In the genomic region with DNA sequence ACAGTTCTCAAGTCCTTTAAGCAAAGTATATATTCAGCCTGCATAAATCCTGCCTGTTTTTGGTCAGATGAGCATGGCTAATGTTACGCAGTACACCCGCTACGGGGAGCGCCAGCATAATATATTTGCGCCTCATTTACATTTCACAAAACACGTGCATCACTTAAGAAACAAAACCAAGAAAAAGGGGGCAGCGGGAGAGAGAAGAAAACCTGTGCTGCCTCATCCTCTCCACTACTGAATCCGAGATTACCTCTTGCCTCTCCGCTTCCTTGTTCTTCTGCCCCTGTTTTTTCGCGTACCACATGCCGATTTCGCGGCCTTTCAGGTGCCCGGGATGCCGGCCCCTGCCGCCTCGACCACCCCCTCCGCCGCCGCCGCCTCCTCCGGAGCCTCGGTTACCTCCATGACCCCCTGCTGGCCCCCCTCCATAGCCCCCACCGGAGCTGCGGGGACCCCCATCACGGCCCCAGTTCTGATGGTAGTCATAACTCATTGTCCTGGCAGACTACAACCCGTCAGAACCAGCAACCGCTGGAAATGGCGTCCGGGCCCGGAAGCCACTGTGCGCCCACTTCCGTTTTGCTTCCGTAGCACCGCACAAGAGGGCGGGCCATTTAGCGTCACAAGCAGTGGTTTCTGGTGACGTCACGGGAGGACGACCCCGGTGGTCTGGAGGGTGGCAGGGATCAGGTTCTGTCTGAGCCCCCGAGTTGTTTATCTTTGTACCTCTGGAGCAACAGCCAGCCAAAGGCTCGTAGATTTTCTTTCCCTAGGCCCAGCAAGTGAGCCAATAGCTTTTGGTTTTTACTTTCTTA, we compare ENCODE assay signal across 1 cellular context.
TF ChIP-seq lines count a peak whose summit lies in the region.

A gene with protein sequence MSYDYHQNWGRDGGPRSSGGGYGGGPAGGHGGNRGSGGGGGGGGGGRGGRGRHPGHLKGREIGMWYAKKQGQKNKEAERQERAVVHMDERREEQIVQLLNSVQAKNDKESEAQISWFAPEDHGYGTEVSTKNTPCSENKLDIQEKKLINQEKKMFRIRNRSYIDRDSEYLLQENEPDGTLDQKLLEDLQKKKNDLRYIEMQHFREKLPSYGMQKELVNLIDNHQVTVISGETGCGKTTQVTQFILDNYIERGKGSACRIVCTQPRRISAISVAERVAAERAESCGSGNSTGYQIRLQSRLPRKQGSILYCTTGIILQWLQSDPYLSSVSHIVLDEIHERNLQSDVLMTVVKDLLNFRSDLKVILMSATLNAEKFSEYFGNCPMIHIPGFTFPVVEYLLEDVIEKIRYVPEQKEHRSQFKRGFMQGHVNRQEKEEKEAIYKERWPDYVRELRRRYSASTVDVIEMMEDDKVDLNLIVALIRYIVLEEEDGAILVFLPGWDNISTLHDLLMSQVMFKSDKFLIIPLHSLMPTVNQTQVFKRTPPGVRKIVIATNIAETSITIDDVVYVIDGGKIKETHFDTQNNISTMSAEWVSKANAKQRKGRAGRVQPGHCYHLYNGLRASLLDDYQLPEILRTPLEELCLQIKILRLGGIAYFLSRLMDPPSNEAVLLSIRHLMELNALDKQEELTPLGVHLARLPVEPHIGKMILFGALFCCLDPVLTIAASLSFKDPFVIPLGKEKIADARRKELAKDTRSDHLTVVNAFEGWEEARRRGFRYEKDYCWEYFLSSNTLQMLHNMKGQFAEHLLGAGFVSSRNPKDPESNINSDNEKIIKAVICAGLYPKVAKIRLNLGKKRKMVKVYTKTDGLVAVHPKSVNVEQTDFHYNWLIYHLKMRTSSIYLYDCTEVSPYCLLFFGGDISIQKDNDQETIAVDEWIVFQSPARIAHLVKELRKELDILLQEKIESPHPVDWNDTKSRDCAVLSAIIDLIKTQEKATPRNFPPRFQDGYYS (minus strand): TSS at position 567 of the 818 bp plus-strand sequence. CDS start 71 bp downstream, at position 496.

TF ChIP-seq in HepG2, 621 proteins besides CTCF, POLR2A, EP300 and RAD21 (continued from another document and continues in another):
- TF ChIP-seq ZBED4 (CRISPR knock-in tag; IDR thresholded peaks at IDR 0.05; ENCODE audit: borderline replicate concordance) (no peak), ZFAT (CRISPR knock-in tag; conservative IDR thresholded peaks at IDR 0.05) (no peak), POLR2AphosphoS2 (IDR thresholded peaks at IDR 0.05; ENCODE audit: low read depth, low read length) (no peak), NCOA1 (CRISPR knock-in tag; IDR thresholded peaks at IDR 0.05) (peak; percentile 63; the same call in 1 of the 2 replicates), HOXA5 (CRISPR knock-in tag; IDR thresholded peaks at IDR 0.05) (no peak), TOE1 (CRISPR knock-in tag; IDR thresholded peaks at IDR 0.05) (no peak), SP140L (CRISPR knock-in tag; IDR thresholded peaks at IDR 0.05; ENCODE audit: borderline replicate concordance) (no peak), MYNN (CRISPR knock-in tag; IDR thresholded peaks at IDR 0.05; ENCODE audit: low read depth) (no peak), NFKB2 (CRISPR knock-in tag; IDR thresholded peaks at IDR 0.05; ENCODE audit: borderline replicate concordance) (0 out of 2 replicates have a peak, but pooled peaks have one; percentile 48), HOXA9 (CRISPR knock-in tag; IDR thresholded peaks at IDR 0.05; ENCODE audit: borderline replicate concordance) (no peak), ARNT2 (CRISPR knock-in tag; IDR thresholded peaks at IDR 0.05; ENCODE audit: low read depth) (0 out of 2 replicates have a peak, but pooled peaks have one; percentile 31), SALL1 (CRISPR knock-in tag; IDR thresholded peaks at IDR 0.05) (peak; percentile 88), ZNF354B (CRISPR knock-in tag; IDR thresholded peaks at IDR 0.05) (no peak), KLF9 (CRISPR knock-in tag; IDR thresholded peaks at IDR 0.05; ENCODE audit: low read depth) (no peak), ZFP37 (CRISPR knock-in tag; IDR thresholded peaks at IDR 0.05; ENCODE audit: borderline replicate concordance) (no peak), RBAK (CRISPR knock-in tag; IDR thresholded peaks at IDR 0.05) (no peak), HNRNPK (IDR thresholded peaks at IDR 0.05; ENCODE audit: low read depth, low read length, poor library complexity, severe bottlenecking) (no peak), PAX8 (CRISPR knock-in tag; IDR thresholded peaks at IDR 0.05; ENCODE audit: borderline replicate concordance) (no peak), ZNF644 (CRISPR knock-in tag; IDR thresholded peaks at IDR 0.05; ENCODE audit: low read depth) (no peak), TGIF2 (CRISPR knock-in tag; IDR thresholded peaks at IDR 0.05) (no peak; the same call in 1 of the 2 replicates), TAF1 (CRISPR knock-in tag; IDR thresholded peaks at IDR 0.05) (peak; percentile 84), BCLAF1 (IDR thresholded peaks at IDR 0.05) (no peak), ESRRA (CRISPR knock-in tag; IDR thresholded peaks at IDR 0.05; ENCODE audit: low read depth) (0 out of 2 replicates have a peak, but pooled peaks have one; percentile 38), GABPA (IDR thresholded peaks at IDR 0.05; ENCODE audit: low read depth, low read length) (peak; percentile 94), GABPA (CRISPR knock-in tag; IDR thresholded peaks at IDR 0.05; ENCODE audit: low read depth) (peak; percentile 98), ZNF816 (CRISPR knock-in tag; IDR thresholded peaks at IDR 0.05; ENCODE audit: borderline replicate concordance) (0 out of 2 replicates have a peak, but pooled peaks have one; percentile 66), ZNF569 (CRISPR knock-in tag; IDR thresholded peaks at IDR 0.05; ENCODE audit: borderline replicate concordance) (no peak), MTA1 (CRISPR knock-in tag; IDR thresholded peaks at IDR 0.05; ENCODE audit: borderline replicate concordance) (peak; percentile 89), ZNF557 (CRISPR knock-in tag; IDR thresholded peaks at IDR 0.05) (no peak), USF2 (IDR thresholded peaks at IDR 0.05; ENCODE audit: low read depth, low read length) (no peak), USF2 (CRISPR knock-in tag; IDR thresholded peaks at IDR 0.05; ENCODE audit: borderline replicate concordance) (no peak), ZNF234 (CRISPR knock-in tag; conservative IDR thresholded peaks at IDR 0.05) (0 out of 2 replicates have a peak, but pooled peaks have one; percentile 20), ZNF382 (CRISPR knock-in tag; IDR thresholded peaks at IDR 0.05; ENCODE audit: borderline replicate concordance) (no peak), ZMAT5 (CRISPR knock-in tag; IDR thresholded peaks at IDR 0.05; ENCODE audit: borderline replicate concordance, low read depth) (no peak), ATAD3A (CRISPR knock-in tag; IDR thresholded peaks at IDR 0.05) (no peak), ZBTB26 (CRISPR knock-in tag; IDR thresholded peaks at IDR 0.05; ENCODE audit: borderline replicate concordance) (peak; percentile 44; the same call in 1 of the 2 replicates)
- TF ChIP-seq, protein P1, sequence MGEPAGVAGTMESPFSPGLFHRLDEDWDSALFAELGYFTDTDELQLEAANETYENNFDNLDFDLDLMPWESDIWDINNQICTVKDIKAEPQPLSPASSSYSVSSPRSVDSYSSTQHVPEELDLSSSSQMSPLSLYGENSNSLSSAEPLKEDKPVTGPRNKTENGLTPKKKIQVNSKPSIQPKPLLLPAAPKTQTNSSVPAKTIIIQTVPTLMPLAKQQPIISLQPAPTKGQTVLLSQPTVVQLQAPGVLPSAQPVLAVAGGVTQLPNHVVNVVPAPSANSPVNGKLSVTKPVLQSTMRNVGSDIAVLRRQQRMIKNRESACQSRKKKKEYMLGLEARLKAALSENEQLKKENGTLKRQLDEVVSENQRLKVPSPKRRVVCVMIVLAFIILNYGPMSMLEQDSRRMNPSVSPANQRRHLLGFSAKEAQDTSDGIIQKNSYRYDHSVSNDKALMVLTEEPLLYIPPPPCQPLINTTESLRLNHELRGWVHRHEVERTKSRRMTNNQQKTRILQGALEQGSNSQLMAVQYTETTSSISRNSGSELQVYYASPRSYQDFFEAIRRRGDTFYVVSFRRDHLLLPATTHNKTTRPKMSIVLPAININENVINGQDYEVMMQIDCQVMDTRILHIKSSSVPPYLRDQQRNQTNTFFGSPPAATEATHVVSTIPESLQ (CRISPR knock-in tag; conservative IDR thresholded peaks at IDR 0.05), result no peak; the same call in 1 of the 2 replicates
- TF ChIP-seq, protein P2, sequence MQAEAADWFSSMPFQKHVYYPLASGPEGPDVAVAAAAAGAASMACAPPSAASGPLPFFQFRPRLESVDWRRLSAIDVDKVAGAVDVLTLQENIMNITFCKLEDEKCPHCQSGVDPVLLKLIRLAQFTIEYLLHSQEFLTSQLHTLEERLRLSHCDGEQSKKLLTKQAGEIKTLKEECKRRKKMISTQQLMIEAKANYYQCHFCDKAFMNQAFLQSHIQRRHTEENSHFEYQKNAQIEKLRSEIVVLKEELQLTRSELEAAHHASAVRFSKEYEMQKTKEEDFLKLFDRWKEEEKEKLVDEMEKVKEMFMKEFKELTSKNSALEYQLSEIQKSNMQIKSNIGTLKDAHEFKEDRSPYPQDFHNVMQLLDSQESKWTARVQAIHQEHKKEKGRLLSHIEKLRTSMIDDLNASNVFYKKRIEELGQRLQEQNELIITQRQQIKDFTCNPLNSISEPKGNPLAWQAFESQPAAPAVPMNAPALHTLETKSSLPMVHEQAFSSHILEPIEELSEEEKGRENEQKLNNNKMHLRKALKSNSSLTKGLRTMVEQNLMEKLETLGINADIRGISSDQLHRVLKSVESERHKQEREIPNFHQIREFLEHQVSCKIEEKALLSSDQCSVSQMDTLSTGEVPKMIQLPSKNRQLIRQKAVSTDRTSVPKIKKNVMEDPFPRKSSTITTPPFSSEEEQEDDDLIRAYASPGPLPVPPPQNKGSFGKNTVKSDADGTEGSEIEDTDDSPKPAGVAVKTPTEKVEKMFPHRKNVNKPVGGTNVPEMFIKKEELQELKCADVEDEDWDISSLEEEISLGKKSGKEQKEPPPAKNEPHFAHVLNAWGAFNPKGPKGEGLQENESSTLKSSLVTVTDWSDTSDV (CRISPR knock-in tag; IDR thresholded peaks at IDR 0.05), result no peak
